11 cellular contexts compared by ENCODE assay signal in the genomic region with DNA sequence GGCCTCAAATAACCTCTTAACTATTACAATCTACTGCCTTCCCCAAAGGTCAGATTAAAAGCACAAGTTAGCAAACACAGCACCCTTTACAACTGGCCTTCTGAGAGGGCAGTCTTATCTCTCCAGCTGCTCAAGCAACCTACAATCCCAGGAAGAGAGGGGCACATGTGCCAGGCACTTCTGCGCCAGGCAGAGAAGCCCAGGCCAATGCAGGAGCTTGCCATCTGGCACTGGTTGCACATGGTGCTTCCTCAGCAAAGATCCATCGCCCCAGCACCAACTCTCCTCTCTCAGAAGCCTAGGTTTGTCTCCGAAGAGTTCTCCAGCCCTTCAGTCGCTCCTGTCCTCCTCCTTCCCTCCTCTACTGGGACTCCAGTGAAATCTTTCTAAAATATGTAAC. TPM values are rescaled to one million over a fixed set of nuclear protein-coding genes. Genes with fewer than 3 reads are reported as not detected.
DNase-seq lines count a peak whose midpoint lies in the region; ATAC-seq and TF ChIP-seq lines count a peak whose summit lies in the region.
"Had no signal": no experiment of that assay in that cellular context is flagged by ENCODE, and none has a peak within 500 bp of the region (broad histone marks: within the 10 kb centered on the region; RNA-seq: fewer than 3 reads in every experiment).

No MANE protein-coding gene starts in this region.

- H3K27ac ChIP-seq in CD4-positive, CD25-positive, alpha-beta regulatory T cell (ENCODE audit: insufficient read depth, low read length, poor library complexity, severe bottlenecking), result no peak overlapping the region
- no peak overlapping the region for H3K27ac ChIP-seq in IMR-90 (ENCODE audit: insufficient read depth, low read length)
- peak overlapping the region in 2 of 4 donors; percentile 9 to 99 for H3K27ac ChIP-seq in gastroesophageal sphincter

- intact Hi-C loops in IMR-90 (cut with micrococcal nuclease), result no loop called here

- no peak overlapping the region for H2AFZ ChIP-seq in IMR-90 (replicated peaks; ENCODE audit: low read length, poor library complexity)

- H3K4me1 Mint-ChIP-seq in CD4-positive, CD25-positive, alpha-beta regulatory T cell, result peaks cover 21 to 76% (median 58%) of the 10 kb centered on the region in 4 donors
- peaks cover 39% of the 10 kb centered on the region for H3K4me1 Mint-ChIP-seq in neural crest cell

- H3K9me3 ChIP-seq in CD4-positive, CD25-positive, alpha-beta regulatory T cell (ENCODE audit: control insufficient read depth in 2 of 2, low read length in 2 of 2), result no peaks in the 10 kb centered on the region
- H3K9me3 ChIP-seq in IMR-90 (ENCODE audit: control insufficient read depth, insufficient read depth, low read length) (no peaks in the 10 kb centered on the region), gastroesophageal sphincter (no peaks in the 10 kb centered on the region)

- no peak overlapping the region for H3K9ac ChIP-seq in IMR-90 (ENCODE audit: low read depth, low read length)

- H3K36me3 ChIP-seq in CD4-positive, CD25-positive, alpha-beta regulatory T cell (ENCODE audit: control insufficient read depth, insufficient read depth, low read length), result peaks cover 5% of the 10 kb centered on the region
- H3K36me3 ChIP-seq in IMR-90 (ENCODE audit: control insufficient read depth, insufficient read depth, low read length) (peaks cover 6% of the 10 kb centered on the region), gastroesophageal sphincter (no peaks in the 10 kb centered on the region)

- no peak for TF ChIP-seq RAD21 in IMR-90 (IDR thresholded peaks at IDR 0.05; ENCODE audit: low read length)

- 0 out of 2 replicates have a peak overlapping the region, but pooled peaks have one; percentile 52 for H3K23ac ChIP-seq in IMR-90 (ENCODE audit: low read depth, low read length)

- in situ Hi-C loops in IMR-90 (cut with MboI; ENCODE audit: low sequenced_read_pairs), result no loop called here

- H3K4me2 ChIP-seq in IMR-90 (ENCODE audit: low read depth, low read length), result no peak overlapping the region; the same call in 1 of the 2 replicates

- CTCF ChIA-PET in IMR-90 (lab: Yijun Ruan, JAX), result interaction anchor here (1.2 kb wide), 1 partner anchor 14 kb away, joined by 4 read pairs; no protein-coding TSS in a partner anchor

- H2AK9ac ChIP-seq in IMR-90 (replicated peaks; ENCODE audit: low read depth, low read length, poor library complexity), result no peak overlapping the region

- BruUV-seq in IMR-90 (replicated peaks; lab: Mats Ljungman, UMichigan), result no TSS peak

- H3K27me3 ChIP-seq in CD4-positive, CD25-positive, alpha-beta regulatory T cell (ENCODE audit: control insufficient read depth, insufficient read depth, low read length), result no peaks in the 10 kb centered on the region
- no peaks in the 10 kb centered on the region for H3K27me3 ChIP-seq in IMR-90 (ENCODE audit: control insufficient read depth, insufficient read depth, low read length)
- no peaks in the 10 kb centered on the region for H3K27me3 ChIP-seq in gastroesophageal sphincter

- dilution Hi-C loops in IMR-90 (cut with HindIII; ENCODE audit: low sequenced_read_pairs, unreplicated experiment), result no loop called here

- no peak overlapping the region for H4K5ac ChIP-seq in IMR-90 (ENCODE audit: low read depth, low read length)

- no peak overlapping the region for H2AK5ac ChIP-seq in IMR-90 (ENCODE audit: low read depth, low read length)

- H3K79me1 ChIP-seq in IMR-90 (ENCODE audit: low read depth in 1 of 2, low read length in 2 of 2), result peaks cover 10 to 72% of the 10 kb centered on the region in 2 experiments; a peak in 3 of 4 replicates

- H3K4me3 ChIP-seq in CD4-positive, CD25-positive, alpha-beta regulatory T cell (ENCODE audit: low read depth, low read length), result peak overlapping the region; percentile 9
- H3K4me3 ChIP-seq in IMR-90 (ENCODE audit: insufficient read depth, low read depth, low read length), result no peak overlapping the region
- H3K4me3 ChIP-seq in gastroesophageal sphincter, result no peak overlapping the region

- no peak overlapping the region for H2BK20ac ChIP-seq in IMR-90 (ENCODE audit: low read depth, low read length)

- peaks cover 8% of the 10 kb centered on the region for H3K36me3 Mint-ChIP-seq in CD4-positive, CD25-positive, alpha-beta regulatory T cell
- H3K36me3 Mint-ChIP-seq in neural crest cell (ENCODE audit: low read depth), result no peaks in the 10 kb centered on the region

- TF ChIP-seq CTCF in IMR-90 (conservative IDR thresholded peaks at IDR 0.05; ENCODE audit: low read depth, low read length) (no peak), neural crest cell (conservative IDR thresholded peaks at IDR 0.05) (no peak), gastroesophageal sphincter (IDR thresholded peaks at IDR 0.05) (no peak)

- no peak overlapping the region for H4K8ac ChIP-seq in IMR-90 (ENCODE audit: low read depth in 2 of 2, low read length in 2 of 2)

- H3K9me3 Mint-ChIP-seq in CD4-positive, CD25-positive, alpha-beta regulatory T cell, result no peaks in the 10 kb centered on the region
- H3K9me3 Mint-ChIP-seq in neural crest cell, result no peaks in the 10 kb centered on the region

- peak overlapping the region; percentile 78 to 93 (median 87) for H3K27ac Mint-ChIP-seq in CD4-positive, CD25-positive, alpha-beta regulatory T cell
- no peak overlapping the region for H3K27ac Mint-ChIP-seq in neural crest cell (ENCODE audit: unreplicated experiment)

- no peak overlapping the region for H3K18ac ChIP-seq in IMR-90 (ENCODE audit: low read depth, low read length)

- ATAC-seq in CD4-positive, CD25-positive, alpha-beta regulatory T cell (ENCODE audit: low read depth in 2 of 2), result no peak
- ATAC-seq in IMR-90 (ENCODE audit: low read depth), result no peak
- ATAC-seq in gastroesophageal sphincter, result no peak

- TF ChIP-seq POLR2A in IMR-90 (IDR thresholded peaks at IDR 0.05; ENCODE audit: low read depth, low read length) (no peak), gastroesophageal sphincter (IDR thresholded peaks at IDR 0.05) (no peak)

- H2BK15ac ChIP-seq in IMR-90 (ENCODE audit: low read depth, low read length), result no peak overlapping the region

- H2BK120ac ChIP-seq in IMR-90 (ENCODE audit: low read depth, low read length), result no peak overlapping the region

- H2BK5ac ChIP-seq in IMR-90 (ENCODE audit: low read depth, low read length, poor library complexity, severe bottlenecking), result no peak overlapping the region

- no peak overlapping the region for H3K14ac ChIP-seq in IMR-90 (replicated peaks; ENCODE audit: low read depth, low read length)

- 93% methylated on average over 3 of the region's 4 CpGs; no CpG with 5 or more reads in 1 of the 2 experiments for WGBS in IMR-90 (ENCODE audit: extremely low coverage in 2 of 2, insufficient read length in 1 of 2), 2 experiments
- WGBS in gastroesophageal sphincter (ENCODE audit: low coverage in 1 of 2), 2 donors, result 70 to 77% methylated on average over 3 to 4 of the region's 4 CpGs

- no peak for DNase-seq in CD4-positive, CD25-positive, alpha-beta regulatory T cell
- DNase-seq in IMR-90 (no peak), cerebellar cortex (ENCODE audit: low spot score) (peak; percentile 45), neural crest cell (ENCODE audit: low read depth, low spot score) (no peak), T-helper 9 cell (no peak)
- DNase-seq in activated naive CD4-positive, alpha-beta T cell treated with anti-CD3 and anti-CD28 coated beads, Interleukin-2, amount 50 U/mL, for 16 hours, result no peak
- DNase-seq in stimulated activated naive CD4-positive, alpha-beta T cell treated with Interleukin-2 at 50 U/mL for 16 hours (lab: John Stamatoyannopoulos, UW), result no peak
- DNase-seq: NCI-H1105 treated with DMSO at 0.1 percent for 48 hours; stimulated activated CD8-positive, alpha-beta memory T cell treated with anti-CD3 and anti-CD28 coated beads, Interleukin-4, amount 100 ng/mL, for 48 hours; T1000 had no signal

- H3K4me1 ChIP-seq in CD4-positive, CD25-positive, alpha-beta regulatory T cell (ENCODE audit: control insufficient read depth, insufficient read depth, low read length, poor library complexity, severe bottlenecking), result peaks cover 47% of the 10 kb centered on the region
- peaks cover 16% of the 10 kb centered on the region for H3K4me1 ChIP-seq in IMR-90 (ENCODE audit: control insufficient read depth, insufficient read depth, low read length)
- peaks cover 0 to 85% (median 37%) of the 10 kb centered on the region in 3 donors for H3K4me1 ChIP-seq in gastroesophageal sphincter

- H3K4me3 Mint-ChIP-seq in CD4-positive, CD25-positive, alpha-beta regulatory T cell, result peak overlapping the region in 3 of 4 donors; percentile 24 to 91 (median 69)
- H3K4me3 Mint-ChIP-seq in neural crest cell, result peak overlapping the region; percentile 47

- H4K91ac ChIP-seq in IMR-90 (ENCODE audit: insufficient read depth, low read depth, low read length), result no peak overlapping the region

- H3K56ac ChIP-seq in IMR-90 (ENCODE audit: extremely low read depth, insufficient read depth, low read length), result no peak overlapping the region

- TF ChIP-seq EP300 in gastroesophageal sphincter (IDR thresholded peaks at IDR 0.05), result no peak

- H3K27me3 Mint-ChIP-seq in CD4-positive, CD25-positive, alpha-beta regulatory T cell, result no peaks in the 10 kb centered on the region
- H3K27me3 Mint-ChIP-seq in neural crest cell (ENCODE audit: low read depth), result no peaks in the 10 kb centered on the region

- H4K20me1 ChIP-seq in IMR-90 (ENCODE audit: insufficient read depth, low read length), result peaks cover 61% of the 10 kb centered on the region

- POLR2A ChIA-PET in IMR-90 (lab: Charles Lee; ENCODE audit: unreplicated experiment), result no interaction called here

- H3K9me1 ChIP-seq in IMR-90 (ENCODE audit: insufficient read depth, low read length), result peaks cover 29% of the 10 kb centered on the region

- no peak overlapping the region for H3K4ac ChIP-seq in IMR-90 (ENCODE audit: low read depth, low read length)

RNA-seq across cellular contexts. Expression of gene STK40, which starts 2.5 kb away (rescaled TPM):
- total RNA-seq in CD4-positive, CD25-positive, alpha-beta regulatory T cell, result 30.1 TPM
- 10 to 100 TPM; 27.1 to 36.4 (median 30.3) TPM for polyA plus RNA-seq in CD4-positive, CD25-positive, alpha-beta regulatory T cell
- 13.9 and 16.0 TPM in 2 replicates for total RNA-seq in IMR-90 (2012; rRNA removed)
- 29.9 and 30.6 TPM in 2 replicates for polyA plus RNA-seq in IMR-90 (2012; rRNA removed)
- polyA plus RNA-seq in IMR-90 (2012; cell fraction: cytosol; rRNA removed), result 19.7 and 29.3 TPM in 2 replicates
- polyA plus RNA-seq in IMR-90 (2012; cell fraction: nucleus; rRNA removed; ENCODE audit: low replicate concordance), result 49.8 and 78.6 TPM in 2 replicates
- total RNA-seq in neural crest cell, result 77.5 and 80.1 TPM in 2 replicates
- total RNA-seq in gastroesophageal sphincter, result 100 to 1,000 TPM in 1 of 4 donors, 10 to 100 TPM in 3; 39.2 to 127 (median 68.6) TPM

RNA-seq across cellular contexts. Expression of gene LSM10, which starts 14.5 kb away (rescaled TPM):
- total RNA-seq in CD4-positive, CD25-positive, alpha-beta regulatory T cell, result 33.8 TPM
- polyA plus RNA-seq in CD4-positive, CD25-positive, alpha-beta regulatory T cell, result 100 to 1,000 TPM; 142 to 153 (median 145) TPM
- total RNA-seq in IMR-90 (2012; rRNA removed) (10.3 and 11.7 TPM in 2 replicates), neural crest cell (48.1 and 48.4 TPM in 2 replicates), gastroesophageal sphincter (10 to 100 TPM; 39.5 to 50.2 (median 47.3) TPM)
- polyA plus RNA-seq in IMR-90 (2012; rRNA removed), result 78.9 and 94.1 TPM in 2 replicates
- 66.7 and 93.2 TPM in 2 replicates for polyA plus RNA-seq in IMR-90 (2012; cell fraction: cytosol; rRNA removed)
- 24.5 and 29.7 TPM in 2 replicates for polyA plus RNA-seq in IMR-90 (2012; cell fraction: nucleus; rRNA removed; ENCODE audit: low replicate concordance)

RNA-seq across cellular contexts. Expression of gene EVA1B, which starts 59.8 kb away (rescaled TPM):
- 12.7 TPM for total RNA-seq in CD4-positive, CD25-positive, alpha-beta regulatory T cell
- polyA plus RNA-seq in CD4-positive, CD25-positive, alpha-beta regulatory T cell, result 10 to 100 TPM in 3 of 4 donors, 1 to 10 TPM in 1; 8.7 to 18.0 (median 12.9) TPM
- total RNA-seq in IMR-90 (2012; rRNA removed), result 49.8 and 63.3 TPM in 2 replicates
- 64.6 and 147 TPM in 2 replicates for polyA plus RNA-seq in IMR-90 (2012; rRNA removed)
- 167 and 245 TPM in 2 replicates for polyA plus RNA-seq in IMR-90 (2012; cell fraction: cytosol; rRNA removed)
- polyA plus RNA-seq in IMR-90 (2012; cell fraction: nucleus; rRNA removed; ENCODE audit: low replicate concordance), result 42.8 and 99.5 TPM in 2 replicates
- total RNA-seq in neural crest cell, result 24.8 and 28.5 TPM in 2 replicates
- 10 to 100 TPM; 42.0 to 68.7 (median 53.7) TPM for total RNA-seq in gastroesophageal sphincter
